14 cellular contexts compared by ENCODE assay signal in genomic region chr3:37668431-37668830, GRCh38.
DNase-seq lines count a peak whose midpoint lies in the region; ATAC-seq and TF ChIP-seq lines count a peak whose summit lies in the region.
"Had no signal": no experiment of that assay in that cellular context is flagged by ENCODE, and none has a peak within 500 bp of the region (broad histone marks: within the 10 kb centered on the region; RNA-seq: fewer than 3 reads in every experiment).

No MANE protein-coding gene starts in this region.

- DNase-seq in MG63 (peak; percentile 5), epithelial cell of esophagus (ENCODE audit: low read depth) (peak; percentile 24), left lobe of liver (ENCODE audit: low spot score) (peak; percentile 62), stromal cell of bone marrow (ENCODE audit: low read depth) (peak; percentile 22), NCI-H1092 treated with DMSO at 0.1 percent for 48 hours (lab: John Stamatoyannopoulos, UW) (no peak)
- no peak for DNase-seq in activated CD4-positive, alpha-beta T cell treated with anti-CD3 and anti-CD28 coated beads for 48 hours
- DNase-seq: activated CD4-positive, alpha-beta T cell treated with anti-CD3 and anti-CD28 coated beads for 4 hours; IMR-90; NCI-H1417 treated with DMSO at 0.1 percent for 48 hours; NCI-H748 treated with DMSO at 0.1 percent for 48 hours; psoas muscle had no signal

- no peaks in the 10 kb centered on the region for H3K27me3 ChIP-seq in MG63
- H3K27me3 ChIP-seq: BLaER1 treated with 17β-estradiol and CSF1 and Interleukin-3, amounts not matched to agents 10 nM and 100 nM had no signal

- no peak for TF ChIP-seq CTCF in epithelial cell of esophagus (IDR thresholded peaks at IDR 0.05; ENCODE audit: insufficient read depth, low read depth, low read length, missing control alignments)

- ATAC-seq in left lobe of liver (peak; percentile 57), SK-N-SH treated with all-trans-retinoic acid at 6 μM for 48 hours (no peak)
- no peak for ATAC-seq in activated CD4-positive, CD25-positive, alpha-beta regulatory T cell treated with anti-CD3 and anti-CD28 coated beads, Interleukin-2, amount 50 U/mL, for 24 hours

- H3K4me3 ChIP-seq in MG63 = no peak overlapping the region
- H3K4me3 ChIP-seq in epithelial cell of esophagus (ENCODE audit: low read length) = no peak overlapping the region
- H3K4me3 ChIP-seq: BLaER1 treated with 17β-estradiol and CSF1 and Interleukin-3, amounts not matched to agents 10 nM and 100 nM; psoas muscle had no signal

- H3K36me3 ChIP-seq in MG63 = no peaks in the 10 kb centered on the region

- no peaks in the 10 kb centered on the region for H3K9me3 ChIP-seq in MG63
- H3K9me3 ChIP-seq: psoas muscle had no signal

TF ChIP-seq in SK-N-SH treated with all-trans-retinoic acid at 6 μM for 48 hours, 23 proteins besides CTCF, POLR2A, EP300 and RAD21:
- TF ChIP-seq ZNF70 (CRISPR knock-in tag; IDR thresholded peaks at IDR 0.05) = no peak
- no peak for TF ChIP-seq OSR1 (CRISPR knock-in tag; IDR thresholded peaks at IDR 0.05)
- no peak for TF ChIP-seq TSHZ2 (CRISPR knock-in tag; IDR thresholded peaks at IDR 0.05)
- TF ChIP-seq TOX (CRISPR knock-in tag; IDR thresholded peaks at IDR 0.05; ENCODE audit: borderline replicate concordance) = no peak
- no peak for TF ChIP-seq ZFP3 (CRISPR knock-in tag; IDR thresholded peaks at IDR 0.05)
- TF ChIP-seq, protein P1, sequence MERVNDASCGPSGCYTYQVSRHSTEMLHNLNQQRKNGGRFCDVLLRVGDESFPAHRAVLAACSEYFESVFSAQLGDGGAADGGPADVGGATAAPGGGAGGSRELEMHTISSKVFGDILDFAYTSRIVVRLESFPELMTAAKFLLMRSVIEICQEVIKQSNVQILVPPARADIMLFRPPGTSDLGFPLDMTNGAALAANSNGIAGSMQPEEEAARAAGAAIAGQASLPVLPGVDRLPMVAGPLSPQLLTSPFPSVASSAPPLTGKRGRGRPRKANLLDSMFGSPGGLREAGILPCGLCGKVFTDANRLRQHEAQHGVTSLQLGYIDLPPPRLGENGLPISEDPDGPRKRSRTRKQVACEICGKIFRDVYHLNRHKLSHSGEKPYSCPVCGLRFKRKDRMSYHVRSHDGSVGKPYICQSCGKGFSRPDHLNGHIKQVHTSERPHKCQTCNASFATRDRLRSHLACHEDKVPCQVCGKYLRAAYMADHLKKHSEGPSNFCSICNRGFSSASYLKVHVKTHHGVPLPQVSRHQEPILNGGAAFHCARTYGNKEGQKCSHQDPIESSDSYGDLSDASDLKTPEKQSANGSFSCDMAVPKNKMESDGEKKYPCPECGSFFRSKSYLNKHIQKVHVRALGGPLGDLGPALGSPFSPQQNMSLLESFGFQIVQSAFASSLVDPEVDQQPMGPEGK (CRISPR knock-in tag; IDR thresholded peaks at IDR 0.05; ENCODE audit: borderline replicate concordance) = no peak

Comparison
In these comparisons a context has a peak if more than half of its experiments do, and no peak if none do; other contexts are left out.
1. DNase-seq: peak in MG63 (single experiment), epithelial cell of esophagus (single experiment), left lobe of liver (single experiment) and stromal cell of bone marrow (single experiment); none in activated CD4-positive, alpha-beta T cell treated with anti-CD3 and anti-CD28 coated beads for 48 hours (single experiment) and NCI-H1092 treated with DMSO at 0.1 percent for 48 hours (single experiment).